1 cellular context compared by ENCODE assay signal in genomic region chr17:3983945-3984484, GRCh38.
TF ChIP-seq lines count a peak whose summit lies in the region.

No MANE protein-coding gene starts in this region.

TF ChIP-seq in HEK293, 187 proteins besides CTCF, POLR2A, EP300 and RAD21 (continued from another document and continues in another):
- TF ChIP-seq PRDM4 (tag by site-specific recombination; IDR thresholded peaks at IDR 0.05): no peak
- no peak for TF ChIP-seq ZNF292 (tag by site-specific recombination; IDR thresholded peaks at IDR 0.05; ENCODE audit: borderline replicate concordance, low read depth)
- TF ChIP-seq ZNF449 (tag by site-specific recombination; IDR thresholded peaks at IDR 0.05): no peak
- TF ChIP-seq KLF1 (tag by site-specific recombination; IDR thresholded peaks at IDR 0.05): no peak
- no peak for TF ChIP-seq ZNF830 (tag by site-specific recombination; IDR thresholded peaks at IDR 0.05; ENCODE audit: low read depth)
- TF ChIP-seq KLF17 (tag by site-specific recombination; IDR thresholded peaks at IDR 0.05): no peak
- TF ChIP-seq PRDM1 (tag by site-specific recombination; IDR thresholded peaks at IDR 0.05): no peak
- TF ChIP-seq SP7 (tag by site-specific recombination; IDR thresholded peaks at IDR 0.05): no peak
- no peak for TF ChIP-seq IKZF3 (tag by site-specific recombination; IDR thresholded peaks at IDR 0.05)
- peak; percentile 72 for TF ChIP-seq ZBTB8A (tag by site-specific recombination; IDR thresholded peaks at IDR 0.05)
- no peak for TF ChIP-seq ZNF837 (tag by site-specific recombination; IDR thresholded peaks at IDR 0.05)
- peak; percentile 60; the same call in 1 of the 2 replicates for TF ChIP-seq OVOL3 (tag by site-specific recombination; IDR thresholded peaks at IDR 0.05)
- peak; percentile 58 for TF ChIP-seq ZNF529 (tag by site-specific recombination; IDR thresholded peaks at IDR 0.05; ENCODE audit: insufficient replicate concordance)
- peak; percentile 56; the same call in 1 of the 2 replicates for TF ChIP-seq ZBTB21 (tag by site-specific recombination; IDR thresholded peaks at IDR 0.05)
- TF ChIP-seq ZBTB7A (tag by site-specific recombination; IDR thresholded peaks at IDR 0.05; ENCODE audit: low read depth): no peak
- TF ChIP-seq ZNF624 (tag by site-specific recombination; IDR thresholded peaks at IDR 0.05): no peak
- TF ChIP-seq SCRT2 (tag by site-specific recombination; IDR thresholded peaks at IDR 0.05): no peak
- TF ChIP-seq PRDM6 (tag by site-specific recombination; IDR thresholded peaks at IDR 0.05): no peak
- peak; percentile 69 for TF ChIP-seq ZNF555 (tag by site-specific recombination; conservative IDR thresholded peaks at IDR 0.05)
- TF ChIP-seq MYNN (tag by site-specific recombination; IDR thresholded peaks at IDR 0.05; ENCODE audit: borderline replicate concordance): no peak
- TF ChIP-seq ZNF658 (tag by site-specific recombination; IDR thresholded peaks at IDR 0.05): no peak
- no peak for TF ChIP-seq ZNF473 (tag by site-specific recombination; IDR thresholded peaks at IDR 0.05)
- TF ChIP-seq ZNF488 (tag by site-specific recombination; IDR thresholded peaks at IDR 0.05): no peak
- TF ChIP-seq SALL2 (tag by site-specific recombination; IDR thresholded peaks at IDR 0.05; ENCODE audit: borderline replicate concordance): no peak
- TF ChIP-seq ZNF558 (tag by site-specific recombination; IDR thresholded peaks at IDR 0.05): peak; percentile 86
- TF ChIP-seq SETDB1 (IDR thresholded peaks at IDR 0.05; ENCODE audit: insufficient read length, low read length): no peak
- TF ChIP-seq ZNF48 (tag by site-specific recombination; IDR thresholded peaks at IDR 0.05): no peak
- peak; percentile 67 for TF ChIP-seq ZNF223 (tag by site-specific recombination; IDR thresholded peaks at IDR 0.05)
- no peak for TF ChIP-seq ZNF785 (tag by site-specific recombination; IDR thresholded peaks at IDR 0.05)
- no peak for TF ChIP-seq ZNF138 (tag by site-specific recombination; IDR thresholded peaks at IDR 0.05; ENCODE audit: borderline replicate concordance)
- no peak for TF ChIP-seq ZNF600 (tag by site-specific recombination; IDR thresholded peaks at IDR 0.05)
- TF ChIP-seq ZNF677 (tag by site-specific recombination; IDR thresholded peaks at IDR 0.05): no peak
- no peak for TF ChIP-seq MZF1 (tag by site-specific recombination; IDR thresholded peaks at IDR 0.05; ENCODE audit: borderline replicate concordance)
- TF ChIP-seq REPIN1 (tag by site-specific recombination; IDR thresholded peaks at IDR 0.05; ENCODE audit: low read depth): no peak
- no peak for TF ChIP-seq ZNF248 (tag by site-specific recombination; IDR thresholded peaks at IDR 0.05)
- 0 out of 2 replicates have a peak, but pooled peaks have one; percentile 27 for TF ChIP-seq ZNF530 (tag by site-specific recombination; IDR thresholded peaks at IDR 0.05; ENCODE audit: low read depth)
- no peak for TF ChIP-seq ZNF274 (IDR thresholded peaks at IDR 0.05; ENCODE audit: low read length)
- TF ChIP-seq ZNF274 (tag by site-specific recombination; IDR thresholded peaks at IDR 0.05; ENCODE audit: borderline replicate concordance): no peak
- TF ChIP-seq ZNF76 (tag by site-specific recombination; IDR thresholded peaks at IDR 0.05; ENCODE audit: borderline replicate concordance, low read depth): no peak
- peak; percentile 78; the same call in 1 of the 2 replicates for TF ChIP-seq ZNF791 (tag by site-specific recombination; IDR thresholded peaks at IDR 0.05)
- TF ChIP-seq ZSCAN16 (tag by site-specific recombination; IDR thresholded peaks at IDR 0.05): no peak
- TF ChIP-seq ZNF521 (tag by site-specific recombination; IDR thresholded peaks at IDR 0.05): no peak
- TF ChIP-seq YY1 (tag by site-specific recombination; IDR thresholded peaks at IDR 0.05): no peak
- no peak for TF ChIP-seq KLF8 (tag by site-specific recombination; IDR thresholded peaks at IDR 0.05)
- no peak for TF ChIP-seq ZNF704 (tag by site-specific recombination; IDR thresholded peaks at IDR 0.05)
- peak; percentile 78; the same call in 1 of the 2 replicates for TF ChIP-seq ZNF140 (tag by site-specific recombination; IDR thresholded peaks at IDR 0.05)
- peak; percentile 98 for TF ChIP-seq ZNF394 (tag by site-specific recombination; IDR thresholded peaks at IDR 0.05; ENCODE audit: borderline replicate concordance)
- no peak for TF ChIP-seq ZNF26 (tag by site-specific recombination; IDR thresholded peaks at IDR 0.05)
- TF ChIP-seq ZNF112 (tag by site-specific recombination; IDR thresholded peaks at IDR 0.05): no peak
- no peak for TF ChIP-seq SP2 (tag by site-specific recombination; IDR thresholded peaks at IDR 0.05)
- TF ChIP-seq ZNF24 (tag by site-specific recombination; IDR thresholded peaks at IDR 0.05): no peak
- TF ChIP-seq TRIM28 (IDR thresholded peaks at IDR 0.05; ENCODE audit: borderline replicate concordance, low read length): no peak
- no peak for TF ChIP-seq ZNF777 (tag by site-specific recombination; IDR thresholded peaks at IDR 0.05; ENCODE audit: borderline replicate concordance)
- 0 out of 2 replicates have a peak, but pooled peaks have one; percentile 37 for TF ChIP-seq ZNF19 (tag by site-specific recombination; IDR thresholded peaks at IDR 0.05; ENCODE audit: low read depth)
- no peak for TF ChIP-seq ZNF398 (tag by site-specific recombination; IDR thresholded peaks at IDR 0.05)
- no peak for TF ChIP-seq ZNF514 (tag by site-specific recombination; IDR thresholded peaks at IDR 0.05)
- no peak for TF ChIP-seq ZNF501 (tag by site-specific recombination; IDR thresholded peaks at IDR 0.05)
- no peak for TF ChIP-seq ZNF670 (tag by site-specific recombination; IDR thresholded peaks at IDR 0.05; ENCODE audit: low read depth)
- peak; percentile 66; the same call in 1 of the 2 replicates for TF ChIP-seq RBAK (tag by site-specific recombination; IDR thresholded peaks at IDR 0.05)
- no peak for TF ChIP-seq ZNF280C (tag by site-specific recombination; IDR thresholded peaks at IDR 0.05)
- no peak for TF ChIP-seq ZNF701 (tag by site-specific recombination; IDR thresholded peaks at IDR 0.05)
- TF ChIP-seq ZNF366 (tag by site-specific recombination; conservative IDR thresholded peaks at IDR 0.05): no peak
- TF ChIP-seq MEIS1 (CRISPR knock-in tag; IDR thresholded peaks at IDR 0.05; ENCODE audit: borderline replicate concordance): no peak
- no peak for TF ChIP-seq ZNF132 (tag by site-specific recombination; IDR thresholded peaks at IDR 0.05; ENCODE audit: borderline replicate concordance)
